In genomic region chr3:193816656-193817311, GRCh38 we compare ENCODE assay signal across 9 cellular contexts.
DNase-seq lines count a peak whose midpoint lies in the region; ATAC-seq, FAIRE-seq and TF ChIP-seq lines count a peak whose summit lies in the region.
"Had no signal": no experiment of that assay in that cellular context is flagged by ENCODE, and none has a peak within 500 bp of the region (broad histone marks: within the 10 kb centered on the region; RNA-seq: fewer than 3 reads in every experiment).

No MANE protein-coding gene starts in this region.

- 42% methylated on average over 4 of the region's 14 CpGs; no CpG with 5 or more reads in 1 of the 2 donors for WGBS in gastroesophageal sphincter (ENCODE audit: low coverage in 1 of 2), 2 donors

- no peak overlapping the region for H3K4me3 Mint-ChIP-seq in activated naive CD8-positive, alpha-beta T cell treated with anti-CD3 and anti-CD28 coated beads, Interleukin-2, amount 50 U/mL, for 24 hours
- H3K4me3 Mint-ChIP-seq: activated T-helper 17 cell treated with anti-CD3 and anti-CD28 coated beads, Interleukin-2, amount 50 U/mL, for 72 hours had no signal

- H3K36me3 ChIP-seq in gastroesophageal sphincter: no peaks in the 10 kb centered on the region

- peaks cover 0 to 10% (median 4%) of the 10 kb centered on the region in 3 donors for H3K4me1 ChIP-seq in gastroesophageal sphincter

- no peaks in the 10 kb centered on the region for H3K9me3 ChIP-seq in gastroesophageal sphincter

- FAIRE-seq in HTR-8/SVneo (lab: Jason Lieb, UNC): no peak

- H3K4me1 Mint-ChIP-seq in activated naive CD8-positive, alpha-beta T cell treated with anti-CD3 and anti-CD28 coated beads, Interleukin-2, amount 50 U/mL, for 24 hours: no peaks in the 10 kb centered on the region
- H3K4me1 Mint-ChIP-seq: activated T-helper 17 cell treated with anti-CD3 and anti-CD28 coated beads, Interleukin-2, amount 50 U/mL, for 72 hours had no signal

- DNase-seq in DMS53 treated with DMSO at 0.1 percent for 48 hours (lab: John Stamatoyannopoulos, UW; ENCODE audit: unreplicated experiment) (peak; percentile 38), NCI-H774 (lab: John Stamatoyannopoulos, UW) (peak; percentile 86), omental fat pad (ENCODE audit: low spot score) (no peak), HTR-8/SVneo (ENCODE audit: insufficient read length, low spot score) (no peak)
- no peak for DNase-seq in activated CD8-positive, alpha-beta memory T cell treated with anti-CD3 and anti-CD28 coated beads, Interleukin-2, amount 50 U/mL, for 4 hours
- DNase-seq in activated naive CD8-positive, alpha-beta T cell treated with anti-CD3 and anti-CD28 coated beads, Interleukin-2, amount 50 U/mL, for 24 hours: no peak

- ATAC-seq in gastroesophageal sphincter: peak; percentile 91
- peak; percentile 57 for ATAC-seq in omental fat pad (ENCODE audit: low FRiP score)
- ATAC-seq in activated naive CD8-positive, alpha-beta T cell treated with anti-CD3 and anti-CD28 coated beads, Interleukin-2, amount 50 U/mL, for 24 hours: no peak
- ATAC-seq in HG03139 (IDR thresholded peaks at IDR 0.05; ENCODE audit: unreplicated experiment): no peak
- ATAC-seq: activated T-helper 17 cell treated with anti-CD3 and anti-CD28 coated beads, Interleukin-2, amount 50 U/mL, for 72 hours had no signal

- TF ChIP-seq EP300 in gastroesophageal sphincter (IDR thresholded peaks at IDR 0.05): no peak

- peak overlapping the region in 2 of 4 donors; percentile 46 to 67 for H3K27ac ChIP-seq in gastroesophageal sphincter

- no peaks in the 10 kb centered on the region for H3K9me3 Mint-ChIP-seq in activated naive CD8-positive, alpha-beta T cell treated with anti-CD3 and anti-CD28 coated beads, Interleukin-2, amount 50 U/mL, for 24 hours
- H3K9me3 Mint-ChIP-seq: activated T-helper 17 cell treated with anti-CD3 and anti-CD28 coated beads, Interleukin-2, amount 50 U/mL, for 72 hours had no signal

- no peak for TF ChIP-seq CTCF in gastroesophageal sphincter (IDR thresholded peaks at IDR 0.05)
- TF ChIP-seq CTCF in omental fat pad (IDR thresholded peaks at IDR 0.05): no peak

- no peak for TF ChIP-seq POLR2A in gastroesophageal sphincter (IDR thresholded peaks at IDR 0.05)

- no peak overlapping the region for H3K27ac Mint-ChIP-seq in activated naive CD8-positive, alpha-beta T cell treated with anti-CD3 and anti-CD28 coated beads, Interleukin-2, amount 50 U/mL, for 24 hours
- H3K27ac Mint-ChIP-seq: activated T-helper 17 cell treated with anti-CD3 and anti-CD28 coated beads, Interleukin-2, amount 50 U/mL, for 72 hours had no signal

- H3K36me3 Mint-ChIP-seq in activated naive CD8-positive, alpha-beta T cell treated with anti-CD3 and anti-CD28 coated beads, Interleukin-2, amount 50 U/mL, for 24 hours (ENCODE audit: low read depth): no peaks in the 10 kb centered on the region

- H3K27me3 ChIP-seq in gastroesophageal sphincter: no peaks in the 10 kb centered on the region

- H3K4me3 ChIP-seq in gastroesophageal sphincter: no peak overlapping the region

- peaks cover 16% of the 10 kb centered on the region for H3K27me3 Mint-ChIP-seq in activated naive CD8-positive, alpha-beta T cell treated with anti-CD3 and anti-CD28 coated beads, Interleukin-2, amount 50 U/mL, for 24 hours

Comparison
In these comparisons a context has a peak if more than half of its experiments do, and no peak if none do; other contexts are left out.
1. DNase-seq: peak in DMS53 treated with DMSO at 0.1 percent for 48 hours (single experiment) and NCI-H774 (single experiment); none in omental fat pad (single experiment), activated CD8-positive, alpha-beta memory T cell treated with anti-CD3 and anti-CD28 coated beads, Interleukin-2, amount 50 U/mL, for 4 hours (single experiment), activated naive CD8-positive, alpha-beta T cell treated with anti-CD3 and anti-CD28 coated beads, Interleukin-2, amount 50 U/mL, for 24 hours (single experiment) and HTR-8/SVneo (single experiment).
2. ATAC-seq: peak in gastroesophageal sphincter (single experiment) and omental fat pad (single experiment); none in activated naive CD8-positive, alpha-beta T cell treated with anti-CD3 and anti-CD28 coated beads, Interleukin-2, amount 50 U/mL, for 24 hours (single experiment) and HG03139 (single experiment).